In the genomic region with DNA sequence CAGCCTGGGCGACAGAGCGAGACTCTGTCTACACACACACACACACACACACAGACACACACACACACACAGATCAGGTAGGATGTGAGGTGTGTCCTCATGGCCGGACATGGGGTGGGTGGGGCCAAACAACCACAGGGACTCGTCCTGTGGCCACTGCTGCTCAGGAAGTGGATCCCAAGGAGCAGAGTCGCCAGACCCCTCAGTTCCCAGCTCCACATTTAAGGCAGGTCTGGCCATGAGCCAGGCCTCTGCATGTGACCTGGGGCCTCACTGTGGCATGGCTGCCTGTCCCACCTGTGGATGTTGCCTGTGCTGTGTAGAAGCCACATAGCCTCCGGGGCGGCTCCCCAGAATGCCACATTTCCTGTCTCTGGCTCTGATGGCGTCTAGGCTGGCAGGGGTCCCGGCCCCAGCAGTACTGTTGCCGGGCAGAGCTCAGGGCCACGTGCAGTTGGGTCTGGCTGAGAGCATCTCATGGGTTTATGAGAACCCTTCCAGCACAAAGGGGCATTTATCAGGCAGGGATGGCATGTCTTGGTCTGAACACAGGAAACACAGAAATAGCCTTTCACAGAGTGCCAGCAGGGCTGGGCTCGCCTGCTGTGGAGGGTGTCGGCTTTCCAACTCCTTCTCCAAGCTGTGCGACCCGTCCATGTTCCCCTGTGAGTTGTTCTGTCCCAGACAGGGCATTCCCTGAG, we compare ENCODE assay signal across 8 cellular contexts. TPM values are rescaled to one million over a fixed set of nuclear protein-coding genes. Genes with fewer than 3 reads are reported as not detected.
DNase-seq lines count a peak whose midpoint lies in the region; ATAC-seq and TF ChIP-seq lines count a peak whose summit lies in the region.

No MANE protein-coding gene starts in this region.

- TF ChIP-seq CTCF in right atrium auricular region (IDR thresholded peaks at IDR 0.05) (no peak), heart right ventricle (IDR thresholded peaks at IDR 0.05) (no peak)

- H3K27ac ChIP-seq in right atrium auricular region (no peak overlapping the region), heart right ventricle (peak overlapping the region in 1 of 10 donors; percentile 49)

- peak overlapping the region; percentile 42 to 50 for H3K4me3 Mint-ChIP-seq in activated T-cell treated with anti-CD3 and anti-CD28 coated beads, Interleukin-2, amount 50 U/mL, for 72 hours

- peak; percentile 65 for ATAC-seq in Right ventricle myocardium superior (ENCODE audit: poor library complexity)
- peak; percentile 65 to 72 for ATAC-seq in activated T-cell treated with anti-CD3 and anti-CD28 coated beads, Interleukin-2, amount 50 U/mL, for 72 hours (replicated peaks in 1 of 2)
- peak; percentile 47 to 79 (median 62) for ATAC-seq in heart right ventricle

- no peaks in the 10 kb centered on the region for H3K27me3 Mint-ChIP-seq in activated T-cell treated with anti-CD3 and anti-CD28 coated beads, Interleukin-2, amount 50 U/mL, for 72 hours (ENCODE audit: low read depth)

- H3K9me3 Mint-ChIP-seq in activated T-cell treated with anti-CD3 and anti-CD28 coated beads, Interleukin-2, amount 50 U/mL, for 72 hours = peaks cover 3 to 11% of the 10 kb centered on the region in 2 donors

- H3K36me3 ChIP-seq in right atrium auricular region (no peaks in the 10 kb centered on the region), heart right ventricle (no peaks in the 10 kb centered on the region)

- H3K9me3 ChIP-seq in right atrium auricular region = no peaks in the 10 kb centered on the region
- peaks cover 0 to 5% (median 0%) of the 10 kb centered on the region in 11 donors for H3K9me3 ChIP-seq in heart right ventricle

- H3K36me3 Mint-ChIP-seq in activated T-cell treated with anti-CD3 and anti-CD28 coated beads, Interleukin-2, amount 50 U/mL, for 72 hours (ENCODE audit: insufficient read depth in 2 of 2) = peaks cover 22 to 23% of the 10 kb centered on the region in 2 donors

- no peak overlapping the region for H3K4me3 ChIP-seq in right atrium auricular region
- no peak overlapping the region for H3K4me3 ChIP-seq in heart right ventricle

- intact Hi-C loops in Right ventricle myocardium superior (cut with DNase I) (no loop called here), heart right ventricle (cut with DNase I) (no loop called here)

- peaks cover 52% of the 10 kb centered on the region for H3K4me1 Mint-ChIP-seq in activated T-cell treated with anti-CD3 and anti-CD28 coated beads, Interleukin-2, amount 50 U/mL, for 72 hours (ENCODE audit: low read depth)

- 36 to 38% methylated on average over 15 of the region's 15 CpGs for whole genome bisulfite sequencing in heart right ventricle, 2 donors

- H3K27me3 ChIP-seq in right atrium auricular region (no peaks in the 10 kb centered on the region), heart right ventricle (no peaks in the 10 kb centered on the region)

- H3K27ac Mint-ChIP-seq in activated T-cell treated with anti-CD3 and anti-CD28 coated beads, Interleukin-2, amount 50 U/mL, for 72 hours = peak overlapping the region; percentile 45

- DNase-seq in Right ventricle myocardium superior (peak; percentile 61), right atrium auricular region (ENCODE audit: low spot score) (no peak), heart right ventricle (no peak), hepatic stellate cell (ENCODE audit: low spot score) (no peak), NOMO-1 (lab: John Stamatoyannopoulos, UW; ENCODE audit: unreplicated experiment in 2 of 2) (no peak), NCI-H82 treated with DMSO at 0.1 percent for 48 hours (lab: John Stamatoyannopoulos, UW; ENCODE audit: unreplicated experiment) (no peak)
- DNase-seq in activated T-cell treated with anti-CD3 and anti-CD28 coated beads, Interleukin-2, amount 50 U/mL, for 72 hours = peak; percentile 27 to 44
- DNase-seq in stimulated activated naive CD4-positive, alpha-beta T cell treated with Interleukin-2 at 50 U/mL for 16 hours (lab: John Stamatoyannopoulos, UW) = peak; percentile 16

- peaks cover 0 to 10% of the 10 kb centered on the region in 2 donors for H3K4me1 ChIP-seq in right atrium auricular region
- H3K4me1 ChIP-seq in heart right ventricle = peaks cover 0 to 17% (median 9%) of the 10 kb centered on the region in 9 donors

RNA-seq across cellular contexts. Expression of a gene that starts 9.9 kb away (rescaled TPM):
- total RNA-seq in Right ventricle myocardium superior = 49.2 TPM
- 10 to 100 TPM; 65.5 to 89.4 TPM for total RNA-seq in right atrium auricular region
- total RNA-seq in activated T-cell treated with anti-CD3 and anti-CD28 coated beads, Interleukin-2, amount 50 U/mL, for 72 hours = 100 to 1,000 TPM; 121 to 124 TPM
- total RNA-seq in heart right ventricle = 10 to 100 TPM; 35.5 to 77.1 (median 41.3) TPM
- polyA plus RNA-seq in heart right ventricle = 10 to 100 TPM; 39.8 to 50.3 TPM

RNA-seq across cellular contexts. Expression of a gene that starts 40.0 kb away (rescaled TPM):
- total RNA-seq in Right ventricle myocardium superior (222 TPM), right atrium auricular region (100 to 1,000 TPM in 1 of 2 donors, 10 to 100 TPM in 1; 61.4 to 132 TPM), heart right ventricle (100 to 1,000 TPM; 138 to 236 (median 200) TPM)
- total RNA-seq in activated T-cell treated with anti-CD3 and anti-CD28 coated beads, Interleukin-2, amount 50 U/mL, for 72 hours = 1 to 10 TPM in 1 of 2 donors, under 1 TPM in 1; 0.70 to 1.1 TPM
- polyA plus RNA-seq in heart right ventricle = 100 to 1,000 TPM in 1 of 2 donors, 10 to 100 TPM in 1; 16.6 to 115 TPM

RNA-seq across cellular contexts. Expression of a gene that starts 48.0 kb away (rescaled TPM):
- total RNA-seq in Right ventricle myocardium superior (27.5 TPM), right atrium auricular region (10 to 100 TPM; 21.2 to 46.8 TPM), heart right ventricle (10 to 100 TPM; 22.3 to 33.7 (median 25.9) TPM)
- total RNA-seq in activated T-cell treated with anti-CD3 and anti-CD28 coated beads, Interleukin-2, amount 50 U/mL, for 72 hours = 10 to 100 TPM; 65.7 to 70.0 TPM
- 10 to 100 TPM; 41.9 to 47.3 TPM for polyA plus RNA-seq in heart right ventricle

Comparison
In these comparisons a context has a peak if more than half of its experiments do, and no peak if none do; other contexts are left out.
1. DNase-seq: peak in Right ventricle myocardium superior (single experiment), activated T-cell treated with anti-CD3 and anti-CD28 coated beads, Interleukin-2, amount 50 U/mL, for 72 hours (2 of 2) and stimulated activated naive CD4-positive, alpha-beta T cell treated with Interleukin-2 at 50 U/mL for 16 hours (single experiment); none in right atrium auricular region (single experiment), heart right ventricle (0 of 2), hepatic stellate cell (single experiment), NOMO-1 (0 of 2) and NCI-H82 treated with DMSO at 0.1 percent for 48 hours (single experiment).
2. RNA of a gene that starts 40.0 kb away (total RNA-seq): 222 TPM in Right ventricle myocardium superior (single experiment), 138 to 236 TPM in heart right ventricle and 61.4 to 132 TPM in right atrium auricular region; 0.70 to 1.1 TPM in activated T-cell treated with anti-CD3 and anti-CD28 coated beads, Interleukin-2, amount 50 U/mL, for 72 hours; every median in the first group is over 10 times any median in the second.
3. Peak in every context shown above with its lines, with median percentiles within 50 percentile points of each other: ATAC-seq.